ENCODE assay signal across 26 cellular contexts in genomic region chr21:32241434-32241785, GRCh38. TPM values are rescaled to one million over a fixed set of nuclear protein-coding genes. Genes with fewer than 3 reads are reported as not detected.
A peak's percentile ranks its signal among the peaks of the same experiment; 100 is the strongest.
DNase-seq lines count a peak whose midpoint lies in the region; ATAC-seq and TF ChIP-seq lines count a peak whose summit lies in the region.
"Had no signal": no experiment of that assay in that cellular context is flagged by ENCODE, and none has a peak within 500 bp of the region (broad histone marks: within the 10 kb centered on the region; RNA-seq: fewer than 3 reads in every experiment).

No MANE protein-coding gene starts in this region.

- no peaks in the 10 kb centered on the region for H3K9me3 ChIP-seq in right atrium auricular region
- H3K9me3 ChIP-seq in adipocyte (ENCODE audit: control insufficient read depth, low read length): no peaks in the 10 kb centered on the region
- H3K9me3 ChIP-seq in left lung: peaks cover 0 to 3% of the 10 kb centered on the region in 2 donors
- peaks cover 0 to 3% (median 0%) of the 10 kb centered on the region in 3 donors for H3K9me3 ChIP-seq in tibial artery
- H3K9me3 ChIP-seq: HAP-1, transverse colon had no signal

- H3K9ac ChIP-seq in adipocyte (ENCODE audit: low read length): no peak overlapping the region

- H3K4me1 ChIP-seq in right atrium auricular region (no peaks in the 10 kb centered on the region), adipocyte (ENCODE audit: control insufficient read depth, insufficient read depth, low read length) (peaks cover 5% of the 10 kb centered on the region), left lung (no peaks in the 10 kb centered on the region), tibial artery (peaks cover 0 to 19% (median 7%) of the 10 kb centered on the region in 4 donors)
- H3K4me1 ChIP-seq: HAP-1 had no signal

- H3K27me3 ChIP-seq in right atrium auricular region: no peaks in the 10 kb centered on the region
- peaks cover 15% of the 10 kb centered on the region for H3K27me3 ChIP-seq in adipocyte (replicated peaks; ENCODE audit: control insufficient read depth, insufficient read depth, low read length)
- no peaks in the 10 kb centered on the region for H3K27me3 ChIP-seq in left lung
- H3K27me3 ChIP-seq in tibial artery: no peaks in the 10 kb centered on the region
- H3K27me3 ChIP-seq: heart left ventricle, transverse colon had no signal

- H3K36me3 ChIP-seq in right atrium auricular region: no peaks in the 10 kb centered on the region
- no peaks in the 10 kb centered on the region for H3K36me3 ChIP-seq in adipocyte (ENCODE audit: control insufficient read depth, insufficient read depth, low read length, severe bottlenecking)
- H3K36me3 ChIP-seq in left lung: no peaks in the 10 kb centered on the region
- H3K36me3 ChIP-seq in tibial artery: no peaks in the 10 kb centered on the region
- H3K36me3 ChIP-seq: HAP-1, heart left ventricle, transverse colon had no signal

- DNase-seq in left ventricle myocardium superior (no peak), right atrium auricular region (ENCODE audit: low spot score) (no peak), adipocyte (ENCODE audit: low read depth) (peak; percentile 8), left lung (no peak), tibial artery (no peak), omental fat pad (ENCODE audit: low spot score) (no peak)
- DNase-seq in stimulated activated CD4-positive, alpha-beta T cell treated with anti-CD3 and anti-CD28 coated beads, Interleukin-1b, Interleukin-23, amount 100 ng/mL, for 48 hours: no peak
- DNase-seq: activated CD4-positive, CD25-positive, alpha-beta regulatory T cell treated with anti-CD3 and anti-CD28 coated beads, Interleukin-2, amount 50 U/mL, for 72 hours; activated naive CD8-positive, alpha-beta T cell treated with anti-CD3 and anti-CD28 coated beads, Interleukin-2, amount 50 U/mL, for 24 hours; activated T-cell treated with anti-CD3 and anti-CD28 coated beads, Interleukin-2, amount 50 U/mL, for 1 hour; cerebellar nuclear complex; heart left ventricle; NCI-H1436; NCI-H2107; NCI-H748 treated with DMSO at 0.1 percent for 48 hours; transverse colon had no signal

- no peak for TF ChIP-seq CTCF in right atrium auricular region (IDR thresholded peaks at IDR 0.05)
- no peak for TF ChIP-seq CTCF in left lung (IDR thresholded peaks at IDR 0.05)
- TF ChIP-seq CTCF in tibial artery (IDR thresholded peaks at IDR 0.05): no peak
- no peak for TF ChIP-seq CTCF in omental fat pad (IDR thresholded peaks at IDR 0.05)

- no peak overlapping the region for H3K4me3 ChIP-seq in right atrium auricular region
- H3K4me3 ChIP-seq in adipocyte (ENCODE audit: low read length): peak overlapping the region; percentile 4
- no peak overlapping the region for H3K4me3 ChIP-seq in left lung
- peak overlapping the region in 1 of 2 donors; percentile 38 for H3K4me3 ChIP-seq in tibial artery
- H3K4me3 ChIP-seq: HAP-1, transverse colon had no signal

- H3K27ac ChIP-seq in right atrium auricular region (no peak overlapping the region), left lung (peak overlapping the region in 1 of 2 donors; percentile 22), tibial artery (peak overlapping the region; percentile 63 to 74)
- H3K27ac ChIP-seq: HL-60, RWPE1 had no signal

- intact Hi-C loops in left ventricle myocardium superior (cut with micrococcal nuclease): no loop called here
- intact Hi-C loops in left lung (cut with DNase I): no loop called here
- intact Hi-C loops in tibial artery (cut with DNase I; ENCODE audit: low total_unique reads): no loop called here

- ATAC-seq in left ventricle myocardium superior (peak; percentile 47), left lung (peak; percentile 14), omental fat pad (ENCODE audit: low FRiP score) (no peak), GM19324 (IDR thresholded peaks at IDR 0.05; ENCODE audit: low FRiP score, unreplicated experiment) (no peak)
- ATAC-seq: activated naive CD8-positive, alpha-beta T cell treated with anti-CD3 and anti-CD28 coated beads, Interleukin-2, amount 50 U/mL, for 24 hours had no signal

RNA-seq across cellular contexts. Expression of gene MIS18A, which starts 37.4 kb away (rescaled TPM):
- total RNA-seq in left ventricle myocardium superior (2.6 TPM), right atrium auricular region (1 to 10 TPM; 2.3 to 2.5 TPM), left lung (1 to 10 TPM; 7.0 to 7.1 TPM), omental fat pad (1 to 10 TPM; 3.5 to 5.3 (median 4.1) TPM)

RNA-seq across cellular contexts. Expression of gene MRAP, which starts 57.2 kb away (rescaled TPM):
- 0.37 TPM for total RNA-seq in left ventricle myocardium superior
- total RNA-seq in right atrium auricular region: 1 to 10 TPM in 1 of 2 donors, not detected in 1; 5.3 TPM
- under 1 TPM; 0.29 to 0.39 TPM for total RNA-seq in left lung
- 100 to 1,000 TPM in 1 of 4 donors, 10 to 100 TPM in 2, 1 to 10 TPM in 1; 6.5 to 162 (median 41.3) TPM for total RNA-seq in omental fat pad
- total RNA-seq: A673, endothelial cell of umbilical vein, G401, kidney epithelial cell, lung microvascular endothelial cell, pulmonary artery endothelial cell, transverse colon had no signal

Comparison
In these comparisons a context has a peak if more than half of its experiments do, and no peak if none do; other contexts are left out.
1. ATAC-seq: peak in left ventricle myocardium superior (single experiment) and left lung (single experiment); none in omental fat pad (single experiment) and GM19324 (single experiment).
2. H3K27ac ChIP-seq: peak in tibial artery (2 of 2); none in right atrium auricular region (0 of 2).